ENCODE assay signal across 18 cellular contexts in genomic region chr17:30413109-30413508, GRCh38. TPM values are rescaled to one million over a fixed set of nuclear protein-coding genes. Genes with fewer than 3 reads are reported as not detected.
DNase-seq lines count a peak whose midpoint lies in the region; TF ChIP-seq lines count a peak whose summit lies in the region.
"Had no signal": no experiment of that assay in that cellular context is flagged by ENCODE, and none has a peak within 500 bp of the region (broad histone marks: within the 10 kb centered on the region; RNA-seq: fewer than 3 reads in every experiment).

No MANE protein-coding gene starts in this region.

- H3K4me1 ChIP-seq in mammary epithelial cell (ENCODE audit: insufficient read depth, low read length): peaks cover 8% of the 10 kb centered on the region

- H3K9me3 Mint-ChIP-seq in activated naive CD4-positive, alpha-beta T cell treated with anti-CD3 and anti-CD28 coated beads, Interleukin-2, amount 50 U/mL, for 24 hours: no peaks in the 10 kb centered on the region
- no peaks in the 10 kb centered on the region for H3K9me3 Mint-ChIP-seq in activated naive CD4-positive, alpha-beta T cell treated with anti-CD3 and anti-CD28 coated beads, Interleukin-2, amount 10 ng/mL, durations not matched to agents 7 days and 5 days
- H3K9me3 Mint-ChIP-seq in stimulated activated naive CD8-positive, alpha-beta T cell treated with anti-CD3 and anti-CD28 coated beads, Interleukin-15, Interleukin-2, amounts not matched to agents 100 ng/mL and 50 ng/mL, for 24 hours: peaks cover 3% of the 10 kb centered on the region
- H3K9me3 Mint-ChIP-seq: CD8-positive, alpha-beta memory T cell had no signal

- in situ Hi-C loops in mammary epithelial cell (cut with MboI; ENCODE audit: low sequenced_read_pairs in 2 of 2): no loop called here

- no peaks in the 10 kb centered on the region for H3K9me3 ChIP-seq in mammary epithelial cell (replicated peaks; ENCODE audit: insufficient read depth, low read length)

- no peak for TF ChIP-seq POLR2A in erythroblast (IDR thresholded peaks at IDR 0.05; ENCODE audit: low read length)

- no peak for DNase-seq in activated naive CD4-positive, alpha-beta T cell treated with anti-CD3 and anti-CD28 coated beads, Interleukin-2, amount 10 ng/mL, durations not matched to agents 7 days and 5 days
- peak; percentile 46 for DNase-seq in LHCN-M2 (ENCODE audit: low read depth)
- peak; percentile 70 for DNase-seq in mammary epithelial cell
- DNase-seq in T-helper 2 cell: no peak
- no peak for DNase-seq in erythroblast (lab: John Stamatoyannopoulos, UW)
- DNase-seq in DMS153 treated with DMSO at 0.1 percent for 48 hours (lab: John Stamatoyannopoulos, UW; ENCODE audit: unreplicated experiment): no peak
- DNase-seq: activated CD8-positive, alpha-beta memory T cell treated with anti-CD3 and anti-CD28 coated beads, Interleukin-2, amount 50 U/mL, for 4 hours; CD8-positive, alpha-beta memory T cell; central memory CD4-positive, alpha-beta T cell; DND-41; GOT3; islet precursor cell; NCI-H2081; NCI-H510A; SIG-M5; stimulated activated CD4-positive, alpha-beta T cell treated with anti-CD3 and anti-CD28 coated beads, Interleukin-1b, Interleukin-23, amount 100 ng/mL, for 48 hours had no signal

- no peaks in the 10 kb centered on the region for H3K36me3 ChIP-seq in mammary epithelial cell (ENCODE audit: insufficient read depth, low read length)

- H2AFZ ChIP-seq in mammary epithelial cell (ENCODE audit: low read depth, low read length): no peak overlapping the region

- no peak overlapping the region for H3K9ac ChIP-seq in mammary epithelial cell (ENCODE audit: insufficient read depth, low read length)

- no peaks in the 10 kb centered on the region for H3K27me3 ChIP-seq in mammary epithelial cell (ENCODE audit: insufficient read depth, low read length)

- no peak overlapping the region for H3K27ac ChIP-seq in mammary epithelial cell (ENCODE audit: insufficient read depth, low read depth, low read length)

- CTCF ChIA-PET in activated naive CD4-positive, alpha-beta T cell treated with anti-CD3 and anti-CD28 coated beads, Interleukin-2, amount 10 ng/mL, durations not matched to agents 7 days and 5 days (lab: Charles Lee): no interaction called here
- CTCF ChIA-PET in mammary epithelial cell (lab: Charles Lee; ENCODE audit: low non-redundant PET): no interaction called here

- H3K27ac Mint-ChIP-seq in activated naive CD4-positive, alpha-beta T cell treated with anti-CD3 and anti-CD28 coated beads, Interleukin-2, amount 50 U/mL, for 24 hours: peak overlapping the region; percentile 94
- no peak overlapping the region for H3K27ac Mint-ChIP-seq in activated naive CD4-positive, alpha-beta T cell treated with anti-CD3 and anti-CD28 coated beads, Interleukin-2, amount 10 ng/mL, durations not matched to agents 7 days and 5 days
- H3K27ac Mint-ChIP-seq in stimulated activated naive CD8-positive, alpha-beta T cell treated with anti-CD3 and anti-CD28 coated beads, Interleukin-15, Interleukin-2, amounts not matched to agents 100 ng/mL and 50 ng/mL, for 24 hours: peak overlapping the region; percentile 85

- dilution Hi-C loops in mammary epithelial cell (cut with HindIII; ENCODE audit: low sequenced_read_pairs): no loop called here

- H3K4me2 ChIP-seq in mammary epithelial cell (ENCODE audit: insufficient read depth, low read depth, low read length): peak overlapping the region; percentile 23

- H3K79me2 ChIP-seq in mammary epithelial cell (ENCODE audit: insufficient read depth, low read length): peaks cover 13% of the 10 kb centered on the region

- peaks cover 61% of the 10 kb centered on the region for H3K4me1 Mint-ChIP-seq in activated naive CD4-positive, alpha-beta T cell treated with anti-CD3 and anti-CD28 coated beads, Interleukin-2, amount 50 U/mL, for 24 hours
- H3K4me1 Mint-ChIP-seq in activated naive CD4-positive, alpha-beta T cell treated with anti-CD3 and anti-CD28 coated beads, Interleukin-2, amount 10 ng/mL, durations not matched to agents 7 days and 5 days: peaks cover 2% of the 10 kb centered on the region
- peaks cover 63% of the 10 kb centered on the region for H3K4me1 Mint-ChIP-seq in stimulated activated naive CD8-positive, alpha-beta T cell treated with anti-CD3 and anti-CD28 coated beads, Interleukin-15, Interleukin-2, amounts not matched to agents 100 ng/mL and 50 ng/mL, for 24 hours (ENCODE audit: low read depth)

- H3K4me3 Mint-ChIP-seq in activated naive CD4-positive, alpha-beta T cell treated with anti-CD3 and anti-CD28 coated beads, Interleukin-2, amount 50 U/mL, for 24 hours: peak overlapping the region; percentile 15
- no peak overlapping the region for H3K4me3 Mint-ChIP-seq in activated naive CD4-positive, alpha-beta T cell treated with anti-CD3 and anti-CD28 coated beads, Interleukin-2, amount 10 ng/mL, durations not matched to agents 7 days and 5 days
- H3K4me3 Mint-ChIP-seq in stimulated activated naive CD8-positive, alpha-beta T cell treated with anti-CD3 and anti-CD28 coated beads, Interleukin-15, Interleukin-2, amounts not matched to agents 100 ng/mL and 50 ng/mL, for 24 hours: peak overlapping the region; percentile 35

- H3K36me3 Mint-ChIP-seq in activated naive CD4-positive, alpha-beta T cell treated with anti-CD3 and anti-CD28 coated beads, Interleukin-2, amount 50 U/mL, for 24 hours: peaks cover 21% of the 10 kb centered on the region
- H3K36me3 Mint-ChIP-seq in activated naive CD4-positive, alpha-beta T cell treated with anti-CD3 and anti-CD28 coated beads, Interleukin-2, amount 10 ng/mL, durations not matched to agents 7 days and 5 days: peaks cover 3% of the 10 kb centered on the region
- peaks cover 48% of the 10 kb centered on the region for H3K36me3 Mint-ChIP-seq in stimulated activated naive CD8-positive, alpha-beta T cell treated with anti-CD3 and anti-CD28 coated beads, Interleukin-15, Interleukin-2, amounts not matched to agents 100 ng/mL and 50 ng/mL, for 24 hours (ENCODE audit: low read depth)

- no peaks in the 10 kb centered on the region for H3K27me3 Mint-ChIP-seq in activated naive CD4-positive, alpha-beta T cell treated with anti-CD3 and anti-CD28 coated beads, Interleukin-2, amount 50 U/mL, for 24 hours
- no peaks in the 10 kb centered on the region for H3K27me3 Mint-ChIP-seq in activated naive CD4-positive, alpha-beta T cell treated with anti-CD3 and anti-CD28 coated beads, Interleukin-2, amount 10 ng/mL, durations not matched to agents 7 days and 5 days
- H3K27me3 Mint-ChIP-seq in stimulated activated naive CD8-positive, alpha-beta T cell treated with anti-CD3 and anti-CD28 coated beads, Interleukin-15, Interleukin-2, amounts not matched to agents 100 ng/mL and 50 ng/mL, for 24 hours: no peaks in the 10 kb centered on the region
- H3K27me3 Mint-ChIP-seq: CD8-positive, alpha-beta memory T cell had no signal

- no peak for TF ChIP-seq CTCF in mammary epithelial cell (conservative IDR thresholded peaks at IDR 0.05 in 1 of 2, IDR thresholded peaks at IDR 0.05 in 1 of 2; ENCODE audit: extremely low read depth in 1 of 2, insufficient read depth in 1 of 2, low read depth in 1 of 2, low read length in 2 of 2)

- no peaks in the 10 kb centered on the region for H4K20me1 ChIP-seq in mammary epithelial cell (ENCODE audit: insufficient read depth, low read length)

- 45% methylated on average over 4 of the region's 4 CpGs for WGBS in mammary epithelial cell (ENCODE audit: low coverage, missing lambda C conversion rate)

- no peak overlapping the region for H3K4me3 ChIP-seq in mammary epithelial cell (replicated peaks in 1 of 3; ENCODE audit: insufficient read depth in 1 of 3, low read depth in 2 of 3, low read length in 3 of 3)

- BruUV-seq in mammary epithelial cell (replicated peaks; lab: Mats Ljungman, UMichigan): no TSS peak

- intact Hi-C loops in mammary epithelial cell (cut with micrococcal nuclease): no loop called here

RNA-seq across cellular contexts. Expression of gene CPD, which starts 34.4 kb away (rescaled TPM):
- total RNA-seq in LHCN-M2 (2014; rRNA removed) (26.5 and 31.1 TPM in 2 replicates), mammary epithelial cell (100 to 1,000 TPM in 1 of 2 donors, 10 to 100 TPM in 1; 56.0 to 136 TPM)
- polyA plus RNA-seq in LHCN-M2 (2012): 8.5 TPM
- 23.6 TPM for polyA plus RNA-seq in mammary epithelial cell
- polyA minus RNA-seq in mammary epithelial cell: 124 TPM

Comparison
In these comparisons a context has a peak if more than half of its experiments do, and no peak if none do; other contexts are left out.
1. DNase-seq: peak in LHCN-M2 (single experiment) and mammary epithelial cell (single experiment); none in activated naive CD4-positive, alpha-beta T cell treated with anti-CD3 and anti-CD28 coated beads, Interleukin-2, amount 10 ng/mL, durations not matched to agents 7 days and 5 days (single experiment), T-helper 2 cell (0 of 5), erythroblast (0 of 2) and DMS153 treated with DMSO at 0.1 percent for 48 hours (single experiment).